Comparison of ENCODE assay signal across 16 cellular contexts in genomic region chr17:46195939-46196338, GRCh38. TPM values are rescaled to one million over a fixed set of nuclear protein-coding genes. Genes with fewer than 3 reads are reported as not detected.
A peak's percentile ranks its signal among the peaks of the same experiment; 100 is the strongest.
DNase-seq lines count a peak whose midpoint lies in the region; ATAC-seq and TF ChIP-seq lines count a peak whose summit lies in the region.
"Had no signal": no experiment of that assay in that cellular context is flagged by ENCODE, and none has a peak within 500 bp of the region (broad histone marks: within the 10 kb centered on the region; RNA-seq: fewer than 3 reads in every experiment).

No MANE protein-coding gene starts in this region.

- H3K27me3 Mint-ChIP-seq in activated naive CD4-positive, alpha-beta T cell treated with anti-CD3 and anti-CD28 coated beads, Interleukin-2, amount 50 U/mL, for 24 hours: no peaks in the 10 kb centered on the region
- no peaks in the 10 kb centered on the region for H3K27me3 Mint-ChIP-seq in T-cell

- DNase-seq in activated naive CD4-positive, alpha-beta T cell treated with anti-CD3 and anti-CD28 coated beads, Interleukin-2, amount 50 U/mL, for 16 hours: no peak
- no peak for DNase-seq in T-cell
- peak; percentile 45 for DNase-seq in choroid plexus epithelial cell (ENCODE audit: low read depth)
- no peak for DNase-seq in stimulated activated effector memory CD8-positive, alpha-beta T cell treated with anti-CD3 and anti-CD28 coated beads, Interleukin-12 subunit alpha, Interleukin-12 subunit beta, amount 100 ng/mL, for 72 hours (ENCODE audit: low spot score in 2 of 2)
- no peak for DNase-seq in hypothalamus (lab: John Stamatoyannopoulos, UW)
- no peak for DNase-seq in germinal center (ENCODE audit: low spot score)
- no peak for DNase-seq in activated gamma-delta T cell (lab: John Stamatoyannopoulos, UW)
- DNase-seq: activated naive CD4-positive, alpha-beta T cell; GM23248; IMR-90; left colon; NCI-H1436 treated with DMSO at 0.1 percent for 48 hours; PC-9; psoas muscle; substantia nigra had no signal

- no peak for TF ChIP-seq CTCF in choroid plexus epithelial cell (conservative IDR thresholded peaks at IDR 0.05; ENCODE audit: low read depth, low read length)

- ATAC-seq in T-cell (replicated peaks in 1 of 4): no peak
- ATAC-seq in stimulated activated effector memory CD8-positive, alpha-beta T cell treated with anti-CD3 and anti-CD28 coated beads, Interleukin-12 subunit alpha, Interleukin-12 subunit beta, amount 100 ng/mL, for 72 hours: no peak
- ATAC-seq: left colon, psoas muscle had no signal

- POLR2A ChIA-PET in T-cell (lab: Charles Lee): interaction anchor here in 1 of 2 donors (0.6 kb wide), 1 partner anchor 107 kb away, joined by 3 read pairs; no protein-coding TSS in a partner anchor

- CTCF ChIA-PET in T-cell (lab: Charles Lee): interaction anchor here in 1 of 2 donors (0.6 to 1.0 kb wide), 4 partner anchors 15 to 136 kb away, joined by 3 to 9 read pairs (median 4); no protein-coding TSS in a partner anchor

- no peak overlapping the region for H3K4me3 Mint-ChIP-seq in activated naive CD4-positive, alpha-beta T cell treated with anti-CD3 and anti-CD28 coated beads, Interleukin-2, amount 50 U/mL, for 24 hours
- peak overlapping the region in 1 of 3 donors; percentile 96 for H3K4me3 Mint-ChIP-seq in T-cell
- H3K4me3 Mint-ChIP-seq in stimulated activated effector memory CD8-positive, alpha-beta T cell treated with anti-CD3 and anti-CD28 coated beads, Interleukin-12 subunit alpha, Interleukin-12 subunit beta, amount 100 ng/mL, for 72 hours: peak overlapping the region; percentile 96

- no peak overlapping the region for H3K4me3 ChIP-seq in choroid plexus epithelial cell (ENCODE audit: low read depth, low read length)
- H3K4me3 ChIP-seq: GM23248, PC-9, psoas muscle had no signal

- peaks cover 3% of the 10 kb centered on the region for H3K36me3 Mint-ChIP-seq in activated naive CD4-positive, alpha-beta T cell treated with anti-CD3 and anti-CD28 coated beads, Interleukin-2, amount 50 U/mL, for 24 hours
- H3K36me3 Mint-ChIP-seq in T-cell: peaks cover 6% of the 10 kb centered on the region
- H3K36me3 Mint-ChIP-seq in stimulated activated effector memory CD8-positive, alpha-beta T cell treated with anti-CD3 and anti-CD28 coated beads, Interleukin-12 subunit alpha, Interleukin-12 subunit beta, amount 100 ng/mL, for 72 hours: peaks cover 27% of the 10 kb centered on the region

- H3K9me3 Mint-ChIP-seq in activated naive CD4-positive, alpha-beta T cell treated with anti-CD3 and anti-CD28 coated beads, Interleukin-2, amount 50 U/mL, for 24 hours: no peaks in the 10 kb centered on the region
- H3K9me3 Mint-ChIP-seq in T-cell: no peaks in the 10 kb centered on the region
- H3K9me3 Mint-ChIP-seq in stimulated activated effector memory CD8-positive, alpha-beta T cell treated with anti-CD3 and anti-CD28 coated beads, Interleukin-12 subunit alpha, Interleukin-12 subunit beta, amount 100 ng/mL, for 72 hours: no peaks in the 10 kb centered on the region

- peak overlapping the region; percentile 83 for H3K27ac Mint-ChIP-seq in activated naive CD4-positive, alpha-beta T cell treated with anti-CD3 and anti-CD28 coated beads, Interleukin-2, amount 50 U/mL, for 24 hours
- peak overlapping the region; percentile 93 to 98 for H3K27ac Mint-ChIP-seq in T-cell
- H3K27ac Mint-ChIP-seq in stimulated activated effector memory CD8-positive, alpha-beta T cell treated with anti-CD3 and anti-CD28 coated beads, Interleukin-12 subunit alpha, Interleukin-12 subunit beta, amount 100 ng/mL, for 72 hours: no peak overlapping the region

- H3K4me1 Mint-ChIP-seq in activated naive CD4-positive, alpha-beta T cell treated with anti-CD3 and anti-CD28 coated beads, Interleukin-2, amount 50 U/mL, for 24 hours: peaks cover 61% of the 10 kb centered on the region
- peaks cover 55 to 75% (median 60%) of the 10 kb centered on the region in 3 donors for H3K4me1 Mint-ChIP-seq in T-cell
- peaks cover 32% of the 10 kb centered on the region for H3K4me1 Mint-ChIP-seq in stimulated activated effector memory CD8-positive, alpha-beta T cell treated with anti-CD3 and anti-CD28 coated beads, Interleukin-12 subunit alpha, Interleukin-12 subunit beta, amount 100 ng/mL, for 72 hours

RNA-seq across cellular contexts. Expression of gene KANSL1, which starts 2.7 kb away (rescaled TPM):
- total RNA-seq in T-cell: 100 to 1,000 TPM; 113 to 301 (median 160) TPM
